In the genomic region with DNA sequence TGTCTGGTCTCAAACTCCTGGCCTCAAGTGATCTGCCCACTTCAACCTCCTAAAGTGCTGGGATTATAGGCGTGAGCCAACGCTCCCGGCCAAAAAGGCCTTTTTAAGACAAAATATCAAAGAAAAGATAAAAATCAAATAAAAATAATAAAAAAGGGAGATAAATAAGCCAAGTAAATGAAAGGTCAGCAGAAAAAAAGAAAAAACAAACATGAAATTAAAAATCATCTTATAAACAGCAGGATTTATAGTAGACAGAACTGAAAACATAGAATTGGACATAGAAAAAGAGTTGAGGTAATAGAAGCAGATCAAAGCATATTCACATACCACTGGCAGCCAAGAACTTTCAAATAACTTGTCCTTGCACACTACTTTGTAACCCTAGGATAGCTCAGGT, we compare ENCODE assay signal across 25 cellular contexts.
"Had no signal": no experiment of that assay in that cellular context is flagged by ENCODE, and none has a peak within 500 bp of the region (broad histone marks: within the 10 kb centered on the region; RNA-seq: fewer than 3 reads in every experiment).

No MANE protein-coding gene starts in this region.

- H3K36me3 ChIP-seq: left ventricle myocardium inferior, neural progenitor cell, neutrophil, right atrium auricular region, stomach, thyroid gland, transverse colon, upper lobe of left lung, vagina had no signal

- H3K27ac ChIP-seq: left ventricle myocardium inferior, neural progenitor cell, neutrophil, parathyroid adenoma, right atrium auricular region, skin epidermis, stomach, testis, thyroid gland, transverse colon, upper lobe of left lung, vagina had no signal

- H3K9me3 ChIP-seq: left ventricle myocardium inferior, neutrophil, right atrium auricular region, stomach, testis, thyroid gland, transverse colon, upper lobe of left lung, vagina had no signal

- H3K79me2 ChIP-seq: parathyroid adenoma had no signal

- H2AFZ ChIP-seq: neural progenitor cell, parathyroid adenoma had no signal

- H3K4me1 ChIP-seq: left ventricle myocardium inferior, neural progenitor cell, parathyroid adenoma, right atrium auricular region, stomach, testis, thyroid gland, transverse colon, upper lobe of left lung, vagina had no signal

- H3K4me2 ChIP-seq: neural progenitor cell had no signal

- H3K27me3 ChIP-seq: neural progenitor cell, neutrophil, right atrium auricular region, stomach, testis, thyroid gland, transverse colon, upper lobe of left lung, vagina had no signal

- H3K4me3 ChIP-seq: left ventricle myocardium inferior, lung, neural progenitor cell, right atrium auricular region, skin epidermis, stomach, testis, thyroid gland, transverse colon, upper lobe of left lung, vagina had no signal

- DNase-seq: islet precursor cell; left ventricle myocardium inferior; mesendoderm; naive B cell; natural killer cell; nephron progenitor cell; occipital lobe; stimulated activated CD4-positive, alpha-beta T cell treated with anti-CD3 and anti-CD28 coated beads, Interleukin-12 subunit alpha, Interleukin-12 subunit beta, amount 100 ng/mL, for 4 hours; stimulated activated CD4-positive, alpha-beta T cell treated with anti-CD3 and anti-CD28 coated beads, Interleukin-15, amount 100 ng/mL, for 24 hours; stimulated activated CD4-positive, alpha-beta T cell treated with anti-CD3 and anti-CD28 coated beads, Interleukin-2, amount 100 ng/mL, for 24 hours; stimulated activated CD4-positive, alpha-beta T cell treated with anti-CD3 and anti-CD28 coated beads, Interleukin-4, amount 100 ng/mL, for 1 hour; stimulated activated naive B cell treated with anti-CD40 and anti-IgM and Interleukin-4, amounts not matched to agents 10 μg/mL and 1 μg/mL and 100 μg/mL, for 72 hours; stimulated activated naive CD8-positive, alpha-beta T cell treated with anti-CD3 and anti-CD28 coated beads, Interleukin-15, Interleukin-2, amounts not matched to agents 100 U/mL and 50 U/mL, for 24 hours; stomach; testis; thyroid gland; transverse colon; upper lobe of left lung had no signal
